8 cellular contexts compared by ENCODE assay signal in genomic region chr6:33768644-33769120, GRCh38. TPM values are rescaled to one million over a fixed set of nuclear protein-coding genes. Genes with fewer than 3 reads are reported as not detected.
DNase-seq lines count a peak whose midpoint lies in the region; ATAC-seq and TF ChIP-seq lines count a peak whose summit lies in the region.

No MANE protein-coding gene starts in this region.

- intact Hi-C loops in left lung (cut with DNase I), result no loop called here

- peaks cover 6 to 38% of the 10 kb centered on the region in 2 donors for H3K4me1 ChIP-seq in left lung

- peaks cover 0 to 21% of the 10 kb centered on the region in 2 donors for H3K36me3 ChIP-seq in left lung

- peaks cover 50% of the 10 kb centered on the region for H3K4me1 Mint-ChIP-seq in chondrocyte (ENCODE audit: low read depth)

- peak; percentile 90 for TF ChIP-seq CTCF in chondrocyte (IDR thresholded peaks at IDR 0.05)
- peak; percentile 74 to 87 for TF ChIP-seq CTCF in left lung (IDR thresholded peaks at IDR 0.05)

- peaks cover 0 to 5% of the 10 kb centered on the region in 2 donors for H3K27me3 ChIP-seq in left lung

- no peak overlapping the region for H3K4me3 ChIP-seq in left lung

- H3K27me3 Mint-ChIP-seq in chondrocyte (ENCODE audit: low read depth), result no peaks in the 10 kb centered on the region

- no peak overlapping the region for H3K27ac ChIP-seq in left lung

- H3K9me3 Mint-ChIP-seq in chondrocyte (ENCODE audit: low read depth), result peaks cover 8% of the 10 kb centered on the region

- H3K36me3 Mint-ChIP-seq in chondrocyte (ENCODE audit: low read depth), result peaks cover 1% of the 10 kb centered on the region

- DNase-seq in AG08395 (ENCODE audit: low spot score) (peak; percentile 90), NCI-H226 (peak; percentile 51), chondrocyte (ENCODE audit: low spot score) (no peak), left lung (peak; percentile 76 to 92)
- peak; percentile 51 for DNase-seq in activated CD4-positive, alpha-beta T cell treated with anti-CD3 and anti-CD28 coated beads for 1 hour
- peak; percentile 71 to 80 for DNase-seq in stimulated activated CD4-positive, alpha-beta T cell treated with anti-CD3 and anti-CD28 coated beads, Interleukin-4, amount 100 ng/mL, for 48 hours (ENCODE audit: low read depth in 2 of 2)

- no peaks in the 10 kb centered on the region for H3K9me3 ChIP-seq in left lung

- H3K4me3 Mint-ChIP-seq in chondrocyte (ENCODE audit: unreplicated experiment), result no peak overlapping the region

- peak overlapping the region; percentile 66 for H3K27ac Mint-ChIP-seq in chondrocyte (ENCODE audit: unreplicated experiment)

- peak; percentile 56 for ATAC-seq in GM18867 (IDR thresholded peaks at IDR 0.05; ENCODE audit: unreplicated experiment)
- peak; percentile 82 for ATAC-seq in left lung
- no peak for ATAC-seq in HG03095 (IDR thresholded peaks at IDR 0.05; ENCODE audit: unreplicated experiment)

RNA-seq across cellular contexts. Expression of gene LEMD2, which starts 20.2 kb away (rescaled TPM):
- total RNA-seq in chondrocyte (57.3 to 61.6 TPM (median 60.1 TPM) in 3 replicates), left lung (10 to 100 TPM; 47.9 to 57.7 TPM)

RNA-seq across cellular contexts. Expression of gene IP6K3, which starts 22.0 kb away (rescaled TPM):
- total RNA-seq in chondrocyte, result 6.1 to 9.0 TPM (median 6.5 TPM) in 3 replicates
- total RNA-seq in left lung, result 1 to 10 TPM in 1 of 2 donors, under 1 TPM in 1; 0.87 to 3.4 TPM

RNA-seq across cellular contexts. Expression of gene MLN, which starts 35.1 kb away (rescaled TPM):
- not detected in 3 replicates for total RNA-seq in chondrocyte
- total RNA-seq in left lung, result not detected

RNA-seq across cellular contexts. Expression of gene UQCC2, which starts 57.2 kb away (rescaled TPM):
- total RNA-seq in chondrocyte, result 64.5 to 80.2 TPM (median 67.6 TPM) in 3 replicates
- 10 to 100 TPM; 60.3 to 73.7 TPM for total RNA-seq in left lung
